Comparison of ENCODE assay signal across 9 cellular contexts in the genomic region with DNA sequence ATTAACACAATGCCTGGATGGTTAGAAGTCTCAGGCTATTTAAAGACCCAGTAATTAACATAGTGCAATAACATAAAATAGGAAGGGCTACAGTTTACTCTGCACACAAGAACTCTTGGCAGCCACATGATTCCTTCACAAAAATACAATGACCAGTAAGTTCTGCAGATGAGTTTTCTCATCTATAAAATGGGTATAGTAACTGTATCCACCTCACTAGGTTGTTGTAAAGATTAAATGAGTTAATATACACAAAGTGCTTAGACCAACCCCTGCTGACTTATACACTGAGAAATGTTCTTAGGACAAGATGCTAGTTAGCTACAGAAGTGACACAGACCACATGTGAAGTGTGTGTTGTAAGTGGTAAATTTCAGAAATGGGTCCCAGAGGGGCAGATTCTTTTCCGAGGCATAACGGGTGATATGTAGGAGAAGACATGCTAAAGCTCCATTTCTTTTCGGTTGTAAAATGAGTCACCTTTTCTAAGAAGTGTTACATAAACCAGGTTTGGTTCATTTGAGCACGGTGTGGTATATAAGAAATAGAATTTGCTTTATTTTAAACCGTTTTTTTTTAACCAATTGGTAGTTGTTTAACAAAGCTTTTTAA.
A peak's percentile ranks its signal among the peaks of the same experiment; 100 is the strongest.
DNase-seq lines count a peak whose midpoint lies in the region; ATAC-seq lines count a peak whose summit lies in the region.
"Had no signal": no experiment of that assay in that cellular context is flagged by ENCODE, and none has a peak within 500 bp of the region (broad histone marks: within the 10 kb centered on the region; RNA-seq: fewer than 3 reads in every experiment).

No MANE protein-coding gene starts in this region.

- DNase-seq in stimulated activated CD4-positive, alpha-beta T cell treated with anti-CD3 and anti-CD28 coated beads, Interleukin-15, amount 100 ng/mL, for 24 hours = peak; percentile 27
- DNase-seq in stimulated activated CD4-positive, alpha-beta T cell treated with anti-CD3 and anti-CD28 coated beads, Interleukin-4, amount 100 ng/mL, for 1 hour = no peak
- DNase-seq in T-cell = no peak
- DNase-seq in stimulated activated naive CD8-positive, alpha-beta T cell treated with anti-CD3 and anti-CD28 coated beads, Interleukin-15, Interleukin-2, amounts not matched to agents 100 U/mL and 50 U/mL, for 24 hours = no peak
- DNase-seq in cerebellar cortex (ENCODE audit: low spot score) = no peak
- DNase-seq: NCI-H1048 had no signal

- H3K36me3 Mint-ChIP-seq in T-cell = no peaks in the 10 kb centered on the region

- peak; percentile 40 for ATAC-seq in HG02938 (IDR thresholded peaks at IDR 0.05; ENCODE audit: unreplicated experiment)
- ATAC-seq in T-cell (replicated peaks in 1 of 4) = peak in 3 of 4 experiments; percentile 47 to 54 (median 54)
- peak; percentile 41 for ATAC-seq in stimulated activated naive CD8-positive, alpha-beta T cell treated with anti-CD3 and anti-CD28 coated beads, Interleukin-15, Interleukin-2, amounts not matched to agents 100 U/mL and 50 U/mL, for 24 hours
- no peak for ATAC-seq in GM21717 (IDR thresholded peaks at IDR 0.05; ENCODE audit: unreplicated experiment)
- ATAC-seq in GM21526 (IDR thresholded peaks at IDR 0.05; ENCODE audit: low FRiP score, unreplicated experiment) = no peak

- H3K27ac Mint-ChIP-seq in T-cell = peak overlapping the region; percentile 89 to 92

- peaks cover 0 to 4% (median 0%) of the 10 kb centered on the region in 3 donors for H3K9me3 Mint-ChIP-seq in T-cell

- H3K4me3 Mint-ChIP-seq in T-cell = peak overlapping the region; percentile 1 to 57 (median 28)

- H3K27me3 Mint-ChIP-seq in T-cell = no peaks in the 10 kb centered on the region

- CTCF ChIA-PET in T-cell (lab: Charles Lee) = interaction anchor here (0.6 to 1.6 kb wide), 9 partner anchors 9 to 469 kb away, joined by 3 to 13 read pairs (median 5); no protein-coding TSS in a partner anchor

- POLR2A ChIA-PET in T-cell (lab: Charles Lee) = interaction anchor here (0.6 to 0.9 kb wide), 6 partner anchors 70 to 320 kb away, joined by 3 to 17 read pairs (median 9); no protein-coding TSS in a partner anchor

- peaks cover 80 to 88% (median 81%) of the 10 kb centered on the region in 3 donors for H3K4me1 Mint-ChIP-seq in T-cell

Comparison
In these comparisons a context has a peak if more than half of its experiments do, and no peak if none do; other contexts are left out.
1. ATAC-seq: peak in HG02938 (single experiment), T-cell (3 of 4) and stimulated activated naive CD8-positive, alpha-beta T cell treated with anti-CD3 and anti-CD28 coated beads, Interleukin-15, Interleukin-2, amounts not matched to agents 100 U/mL and 50 U/mL, for 24 hours (single experiment); none in GM21717 (single experiment) and GM21526 (single experiment).